Comparison of ENCODE assay signal across 8 cellular contexts in genomic region chr7:65006094-65006992, GRCh38. TPM values are rescaled to one million over a fixed set of nuclear protein-coding genes. Genes with fewer than 3 reads are reported as not detected.
A peak's percentile ranks its signal among the peaks of the same experiment; 100 is the strongest.
DNase-seq lines count a peak whose midpoint lies in the region; ATAC-seq and FAIRE-seq lines count a peak whose summit lies in the region.

A gene with protein sequence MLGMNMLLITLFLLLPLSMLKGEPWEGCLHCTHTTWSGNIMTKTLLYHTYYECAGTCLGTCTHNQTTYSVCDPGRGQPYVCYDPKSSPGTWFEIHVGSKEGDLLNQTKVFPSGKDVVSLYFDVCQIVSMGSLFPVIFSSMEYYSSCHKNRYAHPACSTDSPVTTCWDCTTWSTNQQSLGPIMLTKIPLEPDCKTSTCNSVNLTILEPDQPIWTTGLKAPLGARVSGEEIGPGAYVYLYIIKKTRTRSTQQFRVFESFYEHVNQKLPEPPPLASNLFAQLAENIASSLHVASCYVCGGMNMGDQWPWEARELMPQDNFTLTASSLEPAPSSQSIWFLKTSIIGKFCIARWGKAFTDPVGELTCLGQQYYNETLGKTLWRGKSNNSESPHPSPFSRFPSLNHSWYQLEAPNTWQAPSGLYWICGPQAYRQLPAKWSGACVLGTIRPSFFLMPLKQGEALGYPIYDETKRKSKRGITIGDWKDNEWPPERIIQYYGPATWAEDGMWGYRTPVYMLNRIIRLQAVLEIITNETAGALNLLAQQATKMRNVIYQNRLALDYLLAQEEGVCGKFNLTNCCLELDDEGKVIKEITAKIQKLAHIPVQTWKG (minus strand): TSS chr7:65006687. CDS start chr7:64993026, 13,661 bp downstream.

- peak within 1 kb of the TSS; percentile 90 for H3K4me3 ChIP-seq in NT2/D1 (ENCODE audit: insufficient read length, low read depth)
- H3K4me3 ChIP-seq in mesodermal cell (ENCODE audit: extremely low read depth, insufficient read depth, low read length, poor library complexity, severe bottlenecking) = peak within 1 kb of the TSS; percentile 74

- H3K27me3 ChIP-seq in NT2/D1 (ENCODE audit: insufficient read depth, insufficient read length) = no peaks in the 10 kb centered on the region

- peaks cover 5% of the 10 kb centered on the region; the same call in 1 of the 2 replicates for H3K9me3 ChIP-seq in NT2/D1 (ENCODE audit: insufficient read depth, low read length)
- H3K9me3 ChIP-seq in mesodermal cell (ENCODE audit: control insufficient read depth, low read length) = peaks cover 13% of the 10 kb centered on the region

- peak within 1 kb of the TSS; percentile 93 for H3K27ac ChIP-seq in mesodermal cell (ENCODE audit: low read depth, low read length, severe bottlenecking)

- DNase-seq in COLO829 (ENCODE audit: low spot score) (peak; percentile 89), HT1080 (ENCODE audit: low read depth) (peak; percentile 90), NT2/D1 (ENCODE audit: low read depth, low spot score) (peak; percentile 98)
- DNase-seq in activated CD8-positive, alpha-beta memory T cell treated with anti-CD3 and anti-CD28 coated beads, Interleukin-2, amount 50 U/mL, for 24 hours (ENCODE audit: extremely low read depth) = peak; percentile 89
- DNase-seq in stimulated activated CD8-positive, alpha-beta memory T cell treated with anti-CD3 and anti-CD28 coated beads, Interleukin-15, amount 100 ng/mL, for 4 hours (ENCODE audit: low read depth in 2 of 2) = peak; percentile 79 to 90

- 0 to 1% methylated on average over 12 to 27 of the region's 33 CpGs for WGBS in mesodermal cell (ENCODE audit: insufficient coverage in 2 of 2), 2 experiments

- H3K4me1 ChIP-seq in NT2/D1 (ENCODE audit: insufficient read depth, insufficient read length) (peaks cover 4% of the 10 kb centered on the region), mesodermal cell (ENCODE audit: control insufficient read depth, insufficient read depth, low read length, poor library complexity, severe bottlenecking) (peaks cover 6% of the 10 kb centered on the region)

- FAIRE-seq in endometrium (lab: Jason Lieb, UNC) = peak; percentile 90

- H3K36me3 ChIP-seq in NT2/D1 (ENCODE audit: insufficient read depth, insufficient read length, low read length) (peaks cover 36% of the 10 kb centered on the region), mesodermal cell (ENCODE audit: control insufficient read depth, insufficient read depth, low read length) (peaks cover 40% of the 10 kb centered on the region)

- peak within 1 kb of the TSS; percentile 94 for H3K9ac ChIP-seq in NT2/D1 (ENCODE audit: insufficient read length, low read depth)

- ATAC-seq in GM21360 (IDR thresholded peaks at IDR 0.05; ENCODE audit: unreplicated experiment) = peak; percentile 100

RNA-seq across cellular contexts. Expression of the gene that starts here (rescaled TPM):
- 1.5 and 1.7 TPM in 2 replicates for total RNA-seq in HT1080 (2014; rRNA removed; shearing (Covaris generic))
- polyA plus RNA-seq in HT1080 (2015; cell fraction: cytosol; rRNA removed) = 0.83 and 0.87 TPM in 2 replicates
- 2.4 and 2.8 TPM in 2 replicates for polyA plus RNA-seq in HT1080 (2015; cell fraction: nucleus; rRNA removed)
- polyA plus RNA-seq in mesodermal cell (2013, experiment 1 of 2) = 19.4 TPM
- 15.8 TPM for polyA plus RNA-seq in mesodermal cell (2013, experiment 2 of 2)

Comparison
In these comparisons a context has a peak if more than half of its experiments do, and no peak if none do; other contexts are left out.
1. Peak in every context shown above with its lines: DNase-seq, ATAC-seq, H3K4me3 ChIP-seq and H3K27ac ChIP-seq.